1 cellular context compared by ENCODE assay signal in the genomic region with DNA sequence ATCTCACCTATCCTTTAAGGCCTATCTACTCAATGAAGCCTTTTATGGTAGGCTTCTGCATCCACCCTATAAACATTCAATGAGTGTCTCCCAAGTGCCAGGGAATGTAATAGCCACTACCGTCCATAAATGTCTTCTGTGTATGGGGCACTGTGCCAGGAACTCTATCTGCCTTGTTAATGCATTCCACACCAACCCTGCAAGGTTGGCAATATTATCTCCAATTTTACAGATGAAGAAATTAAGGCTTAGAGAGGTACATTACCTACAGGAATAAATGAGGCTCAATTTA.
TF ChIP-seq lines count a peak whose summit lies in the region.

No MANE protein-coding gene starts in this region.

TF ChIP-seq in IMR-90, 13 proteins besides CTCF, POLR2A, EP300 and RAD21:
- TF ChIP-seq RFX5 (IDR thresholded peaks at IDR 0.05; ENCODE audit: low read depth, low read length) (no peak), MAFK (IDR thresholded peaks at IDR 0.05; ENCODE audit: low read depth, low read length) (no peak), NFE2L2 (IDR thresholded peaks at IDR 0.05; ENCODE audit: low read depth, low read length) (no peak), CHD1 (IDR thresholded peaks at IDR 0.05; ENCODE audit: low read depth, low read length) (no peak), MXI1 (IDR thresholded peaks at IDR 0.05; ENCODE audit: borderline replicate concordance, low read depth, low read length) (no peak), SMC3 (IDR thresholded peaks at IDR 0.05; ENCODE audit: low read depth, low read length) (no peak), FOS (IDR thresholded peaks at IDR 0.05; ENCODE audit: low read depth, low read length) (no peak), CEBPB (IDR thresholded peaks at IDR 0.05; ENCODE audit: low read depth, low read length) (no peak), MAZ (IDR thresholded peaks at IDR 0.05; ENCODE audit: borderline replicate concordance, low read depth, low read length) (no peak), RCOR1 (IDR thresholded peaks at IDR 0.05; ENCODE audit: insufficient replicate concordance, low read length) (no peak), BHLHE40 (IDR thresholded peaks at IDR 0.05; ENCODE audit: low read depth, low read length) (no peak)
- TF ChIP-seq, protein P1, sequence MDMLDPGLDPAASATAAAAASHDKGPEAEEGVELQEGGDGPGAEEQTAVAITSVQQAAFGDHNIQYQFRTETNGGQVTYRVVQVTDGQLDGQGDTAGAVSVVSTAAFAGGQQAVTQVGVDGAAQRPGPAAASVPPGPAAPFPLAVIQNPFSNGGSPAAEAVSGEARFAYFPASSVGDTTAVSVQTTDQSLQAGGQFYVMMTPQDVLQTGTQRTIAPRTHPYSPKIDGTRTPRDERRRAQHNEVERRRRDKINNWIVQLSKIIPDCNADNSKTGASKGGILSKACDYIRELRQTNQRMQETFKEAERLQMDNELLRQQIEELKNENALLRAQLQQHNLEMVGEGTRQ (IDR thresholded peaks at IDR 0.05; ENCODE audit: low read depth, low read length): no peak
- TF ChIP-seq, protein P2, sequence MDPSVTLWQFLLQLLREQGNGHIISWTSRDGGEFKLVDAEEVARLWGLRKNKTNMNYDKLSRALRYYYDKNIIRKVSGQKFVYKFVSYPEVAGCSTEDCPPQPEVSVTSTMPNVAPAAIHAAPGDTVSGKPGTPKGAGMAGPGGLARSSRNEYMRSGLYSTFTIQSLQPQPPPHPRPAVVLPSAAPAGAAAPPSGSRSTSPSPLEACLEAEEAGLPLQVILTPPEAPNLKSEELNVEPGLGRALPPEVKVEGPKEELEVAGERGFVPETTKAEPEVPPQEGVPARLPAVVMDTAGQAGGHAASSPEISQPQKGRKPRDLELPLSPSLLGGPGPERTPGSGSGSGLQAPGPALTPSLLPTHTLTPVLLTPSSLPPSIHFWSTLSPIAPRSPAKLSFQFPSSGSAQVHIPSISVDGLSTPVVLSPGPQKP (IDR thresholded peaks at IDR 0.05; ENCODE audit: borderline replicate concordance, low read depth, low read length): no peak
